10 cellular contexts compared by ENCODE assay signal in genomic region chr10:79422178-79422892, GRCh38. TPM values are rescaled to one million over a fixed set of nuclear protein-coding genes. Genes with fewer than 3 reads are reported as not detected.
A peak's percentile ranks its signal among the peaks of the same experiment; 100 is the strongest.
DNase-seq lines count a peak whose midpoint lies in the region; FAIRE-seq and TF ChIP-seq lines count a peak whose summit lies in the region.
"Had no signal": no experiment of that assay in that cellular context is flagged by ENCODE, and none has a peak within 500 bp of the region (broad histone marks: within the 10 kb centered on the region; RNA-seq: fewer than 3 reads in every experiment).

No MANE protein-coding gene starts in this region.

- intact Hi-C loops in ovary (cut with DNase I), result no loop called here

- H3K9me3 ChIP-seq in AG04450 (ENCODE audit: control insufficient read depth, insufficient read depth, low read length) (no peaks in the 10 kb centered on the region; the same call in 1 of the 2 replicates), SK-N-MC (ENCODE audit: low read depth, low read length) (no peaks in the 10 kb centered on the region), ovary (no peaks in the 10 kb centered on the region)

- H3K9ac ChIP-seq in SK-N-MC (ENCODE audit: insufficient read length), result no peak overlapping the region

- H3K4me3 ChIP-seq in AG04450 (ENCODE audit: low read depth, low read length) (peak overlapping the region; percentile 32; the same call in 1 of the 2 replicates), SK-N-MC (no peak overlapping the region), fibroblast of mammary gland (ENCODE audit: control insufficient read depth, low read depth, low read length) (no peak overlapping the region), ovary (no peak overlapping the region)

- no peak for FAIRE-seq in RCC 7860 (lab: Jason Lieb, UNC)
- FAIRE-seq: bronchial epithelial cell had no signal

- TF ChIP-seq CTCF in AG04450 (IDR thresholded peaks at IDR 0.05; ENCODE audit: low read depth, low read length), result no peak
- TF ChIP-seq CTCF in fibroblast of mammary gland (conservative IDR thresholded peaks at IDR 0.05; ENCODE audit: control insufficient read depth, insufficient read depth, low read depth, low read length), result no peak
- no peak for TF ChIP-seq CTCF in ovary (IDR thresholded peaks at IDR 0.05)

- H3K27ac ChIP-seq in AG04450 (ENCODE audit: low read depth, low read length) (peak overlapping the region; percentile 89), SK-N-MC (peak overlapping the region; percentile 76), ovary (peak overlapping the region; percentile 2 to 84)

- no peak for TF ChIP-seq EP300 in ovary (IDR thresholded peaks at IDR 0.05)

- no peaks in the 10 kb centered on the region; the same call in 1 of the 2 replicates for H3K36me3 ChIP-seq in SK-N-MC (ENCODE audit: insufficient read depth, low read length)
- no peaks in the 10 kb centered on the region for H3K36me3 ChIP-seq in ovary

- CTCF ChIA-PET in AG04450 (lab: Charles Lee), result interaction anchor here (1.3 kb wide), 1 partner anchor 48 kb away, joined by 4 read pairs; no protein-coding TSS in a partner anchor

- DNase-seq in AG04450 (ENCODE audit: low read depth, low spot score), result peak; percentile 91
- DNase-seq in SK-N-MC (ENCODE audit: low read depth, low spot score), result no peak
- DNase-seq in fibroblast of mammary gland (ENCODE audit: low read depth), result peak; percentile 97
- peak in 4 of 5 donors; percentile 69 to 78 (median 71) for DNase-seq in ovary
- no peak for DNase-seq in RCC 7860 (ENCODE audit: low spot score)
- no peak for DNase-seq in D341Med (ENCODE audit: low spot score)
- DNase-seq in SHP77 treated with DMSO at 0.1 percent for 48 hours (lab: John Stamatoyannopoulos, UW), result no peak
- no peak for DNase-seq in stimulated activated naive CD4-positive, alpha-beta T cell treated with Interleukin-2 at 50 U/mL for 16 hours (lab: John Stamatoyannopoulos, UW)
- DNase-seq: CD4-positive, CD25-positive, alpha-beta regulatory T cell had no signal

- H3K27me3 ChIP-seq in AG04450 (ENCODE audit: control insufficient read depth, insufficient read depth, low read length) (no peaks in the 10 kb centered on the region), ovary (no peaks in the 10 kb centered on the region)

- no peak for TF ChIP-seq POLR2A in ovary (IDR thresholded peaks at IDR 0.05)

- POLR2A ChIA-PET in AG04450 (lab: Yijun Ruan, JAX), result interaction anchor here (0.6 to 1.8 kb wide), 8 partner anchors 9 to 45 kb away, joined by 3 to 16 read pairs (median 5); partner anchors contain the start of gene ZCCHC24

- H3K4me1 ChIP-seq in ovary (ENCODE audit: insufficient read depth), result peaks cover 27% of the 10 kb centered on the region

- WGBS in ovary, 3 donors, result 12 to 19% (median 18%) methylated on average over 9 of the region's 9 CpGs

RNA-seq across cellular contexts. Expression of gene ZCCHC24, which starts 23.1 kb away (rescaled TPM):
- 37.4 and 46.0 TPM in 2 replicates for polyA plus RNA-seq in AG04450 (2011; rRNA removed)
- 53.8 and 66.8 TPM in 2 replicates for polyA minus RNA-seq in AG04450 (2011; rRNA and poly(A)+ RNA removed)
- 10 to 100 TPM; 21.6 to 92.1 (median 72.0) TPM for total RNA-seq in ovary
- 10 to 100 TPM; 33.5 to 35.9 TPM for polyA plus RNA-seq in ovary

Comparison
In these comparisons a context has a peak if more than half of its experiments do, and no peak if none do; other contexts are left out.
1. DNase-seq: peak in AG04450 (single experiment), fibroblast of mammary gland (single experiment) and ovary (4 of 5); none in SK-N-MC (single experiment), RCC 7860 (single experiment), D341Med (single experiment), SHP77 treated with DMSO at 0.1 percent for 48 hours (single experiment) and stimulated activated naive CD4-positive, alpha-beta T cell treated with Interleukin-2 at 50 U/mL for 16 hours (single experiment).
2. Peak in every context shown above with its lines, with median percentiles within 50 percentile points of each other: H3K27ac ChIP-seq.